10 cellular contexts compared by ENCODE assay signal in genomic region chr22:19525116-19525660, GRCh38. TPM values are rescaled to one million over a fixed set of nuclear protein-coding genes. Genes with fewer than 3 reads are reported as not detected.
DNase-seq lines count a peak whose midpoint lies in the region; ATAC-seq and TF ChIP-seq lines count a peak whose summit lies in the region.
"Had no signal": no experiment of that assay in that cellular context is flagged by ENCODE, and none has a peak within 500 bp of the region (broad histone marks: within the 10 kb centered on the region; RNA-seq: fewer than 3 reads in every experiment).

No MANE protein-coding gene starts in this region.

- no peak overlapping the region for H3K9ac ChIP-seq in endodermal cell (ENCODE audit: extremely low read depth, low read length, poor library complexity, severe bottlenecking)
- H3K9ac ChIP-seq in mesendoderm (ENCODE audit: low read length) = peak overlapping the region; percentile 11
- H3K9ac ChIP-seq: KMS-11 had no signal

- peaks cover 37% of the 10 kb centered on the region for H3K27me3 Mint-ChIP-seq in activated T-cell treated with anti-CD3 and anti-CD28 coated beads, Interleukin-2, amount 50 U/mL, for 24 hours
- peaks cover 45% of the 10 kb centered on the region for H3K27me3 Mint-ChIP-seq in endodermal cell (ENCODE audit: insufficient read depth)
- H3K27me3 Mint-ChIP-seq in CD4-positive, alpha-beta memory T cell = peaks cover 12 to 22% of the 10 kb centered on the region in 2 donors

- ATAC-seq in upper lobe of left lung (ENCODE audit: low FRiP score in 2 of 2) (peak in 1 of 2 donors; percentile 26), GM21723 (IDR thresholded peaks at IDR 0.05; ENCODE audit: unreplicated experiment) (no peak)

- no peak overlapping the region for H2BK5ac ChIP-seq in mesendoderm (ENCODE audit: low read length)

- CTCF ChIA-PET in CD4-positive, alpha-beta memory T cell (lab: Charles Lee; ENCODE audit: partially characterized antibody) = no interaction called here

- H3K9me3 ChIP-seq in endodermal cell (ENCODE audit: control insufficient read depth, low read length) = no peaks in the 10 kb centered on the region
- no peaks in the 10 kb centered on the region for H3K9me3 ChIP-seq in upper lobe of left lung
- H3K9me3 ChIP-seq in CD4-positive, alpha-beta memory T cell (ENCODE audit: control insufficient read depth in 1 of 2, low read length in 2 of 2) = no peaks in the 10 kb centered on the region
- H3K9me3 ChIP-seq: A549 had no signal

- H3K79me1 ChIP-seq in mesendoderm (ENCODE audit: low read length) = no peaks in the 10 kb centered on the region

- H3K36me3 ChIP-seq in endodermal cell (ENCODE audit: control insufficient read depth, insufficient read depth, low read length) (no peaks in the 10 kb centered on the region), mesendoderm (ENCODE audit: control insufficient read depth, insufficient read depth, low read length) (no peaks in the 10 kb centered on the region), upper lobe of left lung (peaks cover 0 to 29% (median 3%) of the 10 kb centered on the region in 4 donors)
- H3K36me3 ChIP-seq in CD4-positive, alpha-beta memory T cell (ENCODE audit: insufficient read depth, low read length) = no peaks in the 10 kb centered on the region

- intact Hi-C loops in CD4-positive, alpha-beta memory T cell (cut with micrococcal nuclease) = no loop called here

- H3K27me3 ChIP-seq in endodermal cell (ENCODE audit: control insufficient read depth, insufficient read depth, low read length, poor library complexity, severe bottlenecking) (peaks cover 51% of the 10 kb centered on the region), mesendoderm (ENCODE audit: insufficient read depth, low read length, poor library complexity) (no peaks in the 10 kb centered on the region), upper lobe of left lung (peaks cover 0 to 25% (median 11%) of the 10 kb centered on the region in 4 donors)
- H3K27me3 ChIP-seq in CD4-positive, alpha-beta memory T cell (ENCODE audit: insufficient read depth, low read length) = peaks cover 7% of the 10 kb centered on the region

- no peak overlapping the region for H4K8ac ChIP-seq in mesendoderm (ENCODE audit: low read depth, low read length)

- H3K56ac ChIP-seq in mesendoderm (ENCODE audit: low read length) = peak overlapping the region; percentile 35

- no peak overlapping the region for H3K4me2 ChIP-seq in mesendoderm (ENCODE audit: low read length)
- H3K4me2 ChIP-seq: A549, KMS-11 had no signal

- no peak overlapping the region for H4K5ac ChIP-seq in mesendoderm (ENCODE audit: low read length)

- H2AK5ac ChIP-seq in mesendoderm (ENCODE audit: low read length) = no peak overlapping the region

- peak; percentile 42 to 94 (median 84) for TF ChIP-seq EP300 in upper lobe of left lung (IDR thresholded peaks at IDR 0.05)

- no peak overlapping the region for H3K4ac ChIP-seq in mesendoderm (ENCODE audit: low read depth, low read length)

- H3K4me1 ChIP-seq in endodermal cell (ENCODE audit: control insufficient read depth, insufficient read depth, low read length) = peaks cover 15% of the 10 kb centered on the region
- no peaks in the 10 kb centered on the region for H3K4me1 ChIP-seq in mesendoderm (ENCODE audit: control insufficient read depth, low read depth, low read length)
- H3K4me1 ChIP-seq in upper lobe of left lung = peaks cover 22 to 41% (median 31%) of the 10 kb centered on the region in 4 donors
- no peaks in the 10 kb centered on the region for H3K4me1 ChIP-seq in CD4-positive, alpha-beta memory T cell (ENCODE audit: insufficient read depth, low read length)
- H3K4me1 ChIP-seq: A549 had no signal

- DNase-seq in activated T-cell treated with anti-CD3 and anti-CD28 coated beads, Interleukin-2, amount 50 U/mL, for 24 hours = no peak
- DNase-seq in activated T-cell treated with anti-CD3 and anti-CD28 coated beads for 4 hours = no peak
- no peak for DNase-seq in endodermal cell
- no peak for DNase-seq in mesendoderm
- no peak for DNase-seq in upper lobe of left lung
- no peak for DNase-seq in NCI-H1436 treated with DMSO at 0.1 percent for 48 hours (lab: John Stamatoyannopoulos, UW)
- DNase-seq in CD4-positive, alpha-beta memory T cell = no peak

- H3K27ac ChIP-seq in endodermal cell (ENCODE audit: low read depth, low read length) (no peak overlapping the region), mesendoderm (ENCODE audit: low read depth, low read length) (no peak overlapping the region), upper lobe of left lung (peak overlapping the region; percentile 87 to 97 (median 92))
- H3K27ac ChIP-seq in CD4-positive, alpha-beta memory T cell (ENCODE audit: low read depth, low read length) = no peak overlapping the region
- H3K27ac ChIP-seq: A549, KMS-11 had no signal

- no peak overlapping the region for H3K27ac Mint-ChIP-seq in activated T-cell treated with anti-CD3 and anti-CD28 coated beads, Interleukin-2, amount 50 U/mL, for 24 hours
- H3K27ac Mint-ChIP-seq in endodermal cell = no peak overlapping the region
- H3K27ac Mint-ChIP-seq in CD4-positive, alpha-beta memory T cell = no peak overlapping the region

- no peak overlapping the region for H2BK15ac ChIP-seq in mesendoderm (replicated peaks; ENCODE audit: low read depth)

- TF ChIP-seq POLR2A in upper lobe of left lung (IDR thresholded peaks at IDR 0.05) = peak in 1 of 4 donors; percentile 36

- H3K9me3 Mint-ChIP-seq in activated T-cell treated with anti-CD3 and anti-CD28 coated beads, Interleukin-2, amount 50 U/mL, for 24 hours = no peaks in the 10 kb centered on the region
- H3K9me3 Mint-ChIP-seq in endodermal cell = no peaks in the 10 kb centered on the region
- H3K9me3 Mint-ChIP-seq in CD4-positive, alpha-beta memory T cell = no peaks in the 10 kb centered on the region

- POLR2A ChIA-PET in CD4-positive, alpha-beta memory T cell (lab: Charles Lee; ENCODE audit: partially characterized antibody) = no interaction called here

- no peaks in the 10 kb centered on the region for H3K79me2 ChIP-seq in mesendoderm (ENCODE audit: control insufficient read depth, insufficient read depth, low read length)

- H3K23ac ChIP-seq in mesendoderm (ENCODE audit: low read length) = no peak overlapping the region

- H3K36me3 Mint-ChIP-seq in activated T-cell treated with anti-CD3 and anti-CD28 coated beads, Interleukin-2, amount 50 U/mL, for 24 hours (ENCODE audit: low read depth) = peaks cover 15% of the 10 kb centered on the region
- no peaks in the 10 kb centered on the region for H3K36me3 Mint-ChIP-seq in endodermal cell (ENCODE audit: low read depth)
- no peaks in the 10 kb centered on the region for H3K36me3 Mint-ChIP-seq in CD4-positive, alpha-beta memory T cell

- peaks cover 17% of the 10 kb centered on the region for H3K4me1 Mint-ChIP-seq in activated T-cell treated with anti-CD3 and anti-CD28 coated beads, Interleukin-2, amount 50 U/mL, for 24 hours (ENCODE audit: low read depth)
- peaks cover 16% of the 10 kb centered on the region for H3K4me1 Mint-ChIP-seq in endodermal cell
- peaks cover 0 to 5% (median 2%) of the 10 kb centered on the region in 4 donors for H3K4me1 Mint-ChIP-seq in CD4-positive, alpha-beta memory T cell

- H2BK120ac ChIP-seq in mesendoderm (ENCODE audit: low read depth, low read length) = no peak overlapping the region

- WGBS in endodermal cell (ENCODE audit: insufficient coverage in 1 of 2, insufficient read length in 1 of 2), 2 experiments = 91 to 93% methylated on average over 7 to 15 of the region's 15 CpGs
- no CpG with 5 or more reads among the region's 15 CpGs for WGBS in mesendoderm (ENCODE audit: extremely low coverage, insufficient coverage, low lambda C conversion rate)
- WGBS in upper lobe of left lung, 2 donors = 80 to 82% methylated on average over 8 to 13 of the region's 15 CpGs

- H3K4me3 Mint-ChIP-seq in activated T-cell treated with anti-CD3 and anti-CD28 coated beads, Interleukin-2, amount 50 U/mL, for 24 hours = peak overlapping the region; percentile 33
- H3K4me3 Mint-ChIP-seq in endodermal cell = peak overlapping the region; percentile 64
- peak overlapping the region in 4 of 8 donors; percentile 39 to 81 (median 62) for H3K4me3 Mint-ChIP-seq in CD4-positive, alpha-beta memory T cell

- TF ChIP-seq CTCF in endodermal cell (conservative IDR thresholded peaks at IDR 0.05) (no peak), upper lobe of left lung (IDR thresholded peaks at IDR 0.05) (peak in 1 of 6 experiments; percentile 17)

- no peak overlapping the region for H3K18ac ChIP-seq in mesendoderm (ENCODE audit: low read length)

- H3K4me3 ChIP-seq in endodermal cell (ENCODE audit: low read length) (no peak overlapping the region), mesendoderm (ENCODE audit: low read length) (no peak overlapping the region), upper lobe of left lung (peak overlapping the region; percentile 3 to 65 (median 53))
- no peak overlapping the region for H3K4me3 ChIP-seq in CD4-positive, alpha-beta memory T cell (ENCODE audit: low read length in 2 of 2)
- H3K4me3 ChIP-seq: A549 had no signal

RNA-seq across cellular contexts. Expression of gene CLDN5, which starts 1.0 kb away (rescaled TPM):
- total RNA-seq in endodermal cell = under 1 TPM; 0.20 to 0.66 TPM
- 21.6 TPM for polyA plus RNA-seq in endodermal cell (2013, experiment 1 of 2)
- 20.6 TPM for polyA plus RNA-seq in endodermal cell (2013, experiment 2 of 2)
- 0.20 TPM for polyA plus RNA-seq in mesendoderm (2013, experiment 1 of 2)
- 0.24 TPM for polyA plus RNA-seq in mesendoderm (2013, experiment 2 of 2)
- 100 to 1,000 TPM in 5 of 6 donors, 10 to 100 TPM in 1; 70.2 to 726 (median 229) TPM for total RNA-seq in upper lobe of left lung
- not detected for total RNA-seq in CD4-positive, alpha-beta memory T cell
- under 1 TPM; 0.18 to 0.72 TPM for polyA plus RNA-seq in CD4-positive, alpha-beta memory T cell
- polyA plus RNA-seq: A549 had no signal

RNA-seq across cellular contexts. Expression of gene CDC45, which starts 45.5 kb away (rescaled TPM):
- total RNA-seq in endodermal cell = 10 to 100 TPM; 30.3 to 31.2 TPM
- polyA plus RNA-seq in endodermal cell (2013, experiment 1 of 2) = 32.6 TPM
- polyA plus RNA-seq in endodermal cell (2013, experiment 2 of 2) = 26.2 TPM
- 20.0 TPM for polyA plus RNA-seq in mesendoderm (2013, experiment 1 of 2)
- polyA plus RNA-seq in mesendoderm (2013, experiment 2 of 2) = 20.5 TPM
- total RNA-seq in upper lobe of left lung = 1 to 10 TPM in 4 of 6 donors, under 1 TPM in 1, not detected in 1; 0.44 to 3.2 (median 1.8) TPM
- total RNA-seq in CD4-positive, alpha-beta memory T cell = under 1 TPM; 0.53 to 0.64 TPM
- under 1 TPM in 1 of 2 donors, not detected in 1; 0.57 TPM for polyA plus RNA-seq in CD4-positive, alpha-beta memory T cell

RNA-seq across cellular contexts. Expression of gene UFD1, which starts 46.2 kb away (rescaled TPM):
- total RNA-seq in endodermal cell = 10 to 100 TPM; 67.7 to 69.2 TPM
- 50.1 TPM for polyA plus RNA-seq in endodermal cell (2013, experiment 1 of 2)
- 54.0 TPM for polyA plus RNA-seq in endodermal cell (2013, experiment 2 of 2)
- 115 TPM for polyA plus RNA-seq in mesendoderm (2013, experiment 1 of 2)
- 113 TPM for polyA plus RNA-seq in mesendoderm (2013, experiment 2 of 2)
- total RNA-seq in upper lobe of left lung = 10 to 100 TPM; 21.0 to 52.1 (median 29.1) TPM
- 10 to 100 TPM; 42.0 to 48.7 TPM for total RNA-seq in CD4-positive, alpha-beta memory T cell
- 100 to 1,000 TPM in 1 of 2 donors, 10 to 100 TPM in 1; 81.3 to 126 TPM for polyA plus RNA-seq in CD4-positive, alpha-beta memory T cell

Comparison
In these comparisons a context has a peak if more than half of its experiments do, and no peak if none do; other contexts are left out.
1. H3K27ac ChIP-seq: peak in upper lobe of left lung (4 of 4); none in endodermal cell (single experiment), mesendoderm (single experiment) and CD4-positive, alpha-beta memory T cell (single experiment).
2. H3K4me3 ChIP-seq: peak in upper lobe of left lung (4 of 4); none in endodermal cell (single experiment), mesendoderm (single experiment) and CD4-positive, alpha-beta memory T cell (0 of 2).
3. RNA of gene CLDN5, which starts 1.0 kb away (total RNA-seq): 70.2 to 726 TPM in upper lobe of left lung; 0.20 to 0.66 TPM in endodermal cell and not detected in CD4-positive, alpha-beta memory T cell; every median in the first group is over 10 times any median in the second.
4. RNA of gene CDC45, which starts 45.5 kb away (total RNA-seq): 30.3 to 31.2 TPM in endodermal cell; 0.44 to 3.2 TPM in upper lobe of left lung and 0.53 to 0.64 TPM in CD4-positive, alpha-beta memory T cell; every median in the first group is over 4 times any median in the second.